In the genomic region with DNA sequence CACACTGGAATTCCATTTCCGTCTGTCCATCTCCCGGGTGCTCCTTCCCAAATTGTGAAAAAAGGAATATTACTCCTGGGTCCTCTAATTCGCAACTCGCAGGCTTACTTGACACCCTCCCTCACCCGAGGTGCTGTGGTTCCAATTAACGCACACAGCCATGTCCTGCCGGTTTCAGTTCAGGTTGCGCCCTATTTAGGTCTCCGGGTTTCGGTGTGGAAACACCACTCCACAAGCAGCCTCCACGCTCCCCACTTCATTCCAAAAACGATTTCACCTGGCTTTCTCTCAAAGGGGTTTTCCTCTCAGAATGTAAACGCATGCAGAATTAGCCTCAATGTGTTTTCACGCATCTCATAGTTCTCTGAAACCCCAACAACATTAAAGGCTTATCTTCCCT, we compare ENCODE assay signal across 25 cellular contexts. TPM values are rescaled to one million over a fixed set of nuclear protein-coding genes. Genes with fewer than 3 reads are reported as not detected.
DNase-seq lines count a peak whose midpoint lies in the region; ATAC-seq, FAIRE-seq and TF ChIP-seq lines count a peak whose summit lies in the region.
"Had no signal": no experiment of that assay in that cellular context is flagged by ENCODE, and none has a peak within 500 bp of the region (broad histone marks: within the 10 kb centered on the region; RNA-seq: fewer than 3 reads in every experiment).

No MANE protein-coding gene starts in this region.

- H2AFZ ChIP-seq in GM12878 (ENCODE audit: control insufficient read depth, low read depth, low read length) = no peak overlapping the region
- no peak overlapping the region for H2AFZ ChIP-seq in neural progenitor cell (replicated peaks)
- H2AFZ ChIP-seq in hepatocyte = no peak overlapping the region
- H2AFZ ChIP-seq: PC-9 had no signal

- H3K36me3 ChIP-seq in GM12878 (ENCODE audit: control insufficient read depth in 2 of 2, insufficient read depth in 2 of 2, low read length in 1 of 2) (peaks cover 22 to 25% of the 10 kb centered on the region in 2 experiments), neural progenitor cell (peaks cover 8% of the 10 kb centered on the region), hepatocyte (replicated peaks; ENCODE audit: insufficient read depth, low read depth) (peaks cover 4% of the 10 kb centered on the region)

- H3K9me2 ChIP-seq in hepatocyte (replicated peaks; ENCODE audit: insufficient read depth) = no peaks in the 10 kb centered on the region

- no peak for DNase-seq in CD14-positive monocyte (ENCODE audit: low spot score)
- no peak for DNase-seq in GM12878 (ENCODE audit: low read depth, low spot score)
- DNase-seq in neural progenitor cell (ENCODE audit: low spot score) = no peak
- no peak for DNase-seq in KBM-7
- DNase-seq in hepatocyte (ENCODE audit: low spot score) = no peak
- no peak for DNase-seq in T-helper 2 cell treated with Interferon-gamma antibody and Interleukin-4, amounts not matched to agents 5 μg/mL and 100 μg/mL, for 36 hours (ENCODE audit: low spot score)
- DNase-seq in caudate nucleus (lab: John Stamatoyannopoulos, UW) = no peak
- DNase-seq: CD4-positive, alpha-beta memory T cell; COR-L47; MG63; NCI-H2029; NCI-H446 treated with DMSO at 0.1 percent for 48 hours; NCI-H526; NCI-H82; NK-92 treated with Interleukin-12 subunit alpha and Interleukin-12 subunit beta, amount 100 ng/mL, for 24 hours; PC-9; SJCRH30 had no signal

- H3K4me3 ChIP-seq in GM12878 (no peak overlapping the region), neural progenitor cell (no peak overlapping the region), hepatocyte (no peak overlapping the region)
- H3K4me3 ChIP-seq: BLaER1 treated with 17β-estradiol and CSF1 and Interleukin-3, amounts not matched to agents 10 nM and 100 nM; K562; MG63; PC-9; SJCRH30 had no signal

- CTCF ChIA-PET in GM12878 (lab: Yijun Ruan, JAX) = interaction anchor here (1.5 kb wide), 1 partner anchor 50 kb away, joined by 3 read pairs; no protein-coding TSS in a partner anchor

- ATAC-seq in GM21360 (IDR thresholded peaks at IDR 0.05; ENCODE audit: unreplicated experiment) (peak; percentile 30), GM12878 (peak; percentile 56)
- ATAC-seq: HepG2, K562, Right ventricle myocardium inferior, SK-N-SH treated with all-trans-retinoic acid at 6 μM for 48 hours had no signal

- H3K27me3 ChIP-seq in GM12878 (replicated peaks in 1 of 2; ENCODE audit: control insufficient read depth in 2 of 2, insufficient read depth in 2 of 2, low read length in 1 of 2) (no peaks in the 10 kb centered on the region), neural progenitor cell (no peaks in the 10 kb centered on the region), hepatocyte (no peaks in the 10 kb centered on the region)
- H3K27me3 ChIP-seq: BLaER1 treated with 17β-estradiol and CSF1 and Interleukin-3, amounts not matched to agents 10 nM and 100 nM; MG63; SJCRH30 had no signal

- peaks cover 64 to 76% of the 10 kb centered on the region in 2 donors for H3K36me3 Mint-ChIP-seq in CD14-positive monocyte
- H3K36me3 Mint-ChIP-seq in neural progenitor cell = peaks cover 31% of the 10 kb centered on the region
- peaks cover 29% of the 10 kb centered on the region for H3K36me3 Mint-ChIP-seq in T-helper 2 cell treated with Interferon-gamma antibody and Interleukin-4, amounts not matched to agents 5 μg/mL and 100 μg/mL, for 36 hours (ENCODE audit: low read depth)

- no peak for TF ChIP-seq CTCF in CD14-positive monocyte (IDR thresholded peaks at IDR 0.05)
- TF ChIP-seq CTCF in GM12878 (IDR thresholded peaks at IDR 0.05 in 2 of 3, conservative IDR thresholded peaks at IDR 0.05 in 1 of 3; ENCODE audit: control insufficient read depth in 2 of 3, extremely low read depth in 1 of 3, insufficient read depth in 1 of 3, low read depth in 3 of 3, low read length in 3 of 3) = no peak
- no peak for TF ChIP-seq CTCF in neural progenitor cell (IDR thresholded peaks at IDR 0.05)
- TF ChIP-seq CTCF in hepatocyte (IDR thresholded peaks at IDR 0.05; ENCODE audit: poor library complexity) = no peak

- TF ChIP-seq EP300 in GM12878 (IDR thresholded peaks at IDR 0.05; ENCODE audit: borderline replicate concordance in 1 of 2, control insufficient read depth in 1 of 2, low read depth in 2 of 2, low read length in 2 of 2) = no peak

- H3K4me1 ChIP-seq in GM12878 (ENCODE audit: control insufficient read depth, insufficient read depth, low read length) (peaks cover 25% of the 10 kb centered on the region), neural progenitor cell (peaks cover 10% of the 10 kb centered on the region), hepatocyte (ENCODE audit: insufficient read depth) (no peaks in the 10 kb centered on the region)
- H3K4me1 ChIP-seq: SJCRH30 had no signal

- TF ChIP-seq POLR2A in GM12878 (IDR thresholded peaks at IDR 0.05; ENCODE audit: low read depth, low read length) = no peak

- H4K20me1 ChIP-seq in GM12878 (ENCODE audit: control insufficient read depth, insufficient read depth) (no peaks in the 10 kb centered on the region), neural progenitor cell (ENCODE audit: low read depth) (no peaks in the 10 kb centered on the region), hepatocyte (ENCODE audit: insufficient read depth, poor library complexity, severe bottlenecking) (no peaks in the 10 kb centered on the region)

- H3K9me3 ChIP-seq in GM12878 (replicated peaks; ENCODE audit: control insufficient read depth, insufficient read depth, low read length) = no peaks in the 10 kb centered on the region
- H3K9me3 ChIP-seq in neural progenitor cell (ENCODE audit: low read depth) = no peaks in the 10 kb centered on the region
- H3K9me3 ChIP-seq in hepatocyte (ENCODE audit: low read depth) = no peaks in the 10 kb centered on the region
- H3K9me3 ChIP-seq: BLaER1 treated with 17β-estradiol and CSF1 and Interleukin-3, amounts not matched to agents 10 nM and 100 nM; MG63; SJCRH30 had no signal

- H3K27ac ChIP-seq in GM12878 (ENCODE audit: control insufficient read depth, insufficient read depth) = peak overlapping the region; percentile 42; the same call in 1 of the 2 replicates
- no peak overlapping the region for H3K27ac ChIP-seq in neural progenitor cell
- no peak overlapping the region for H3K27ac ChIP-seq in hepatocyte
- H3K27ac ChIP-seq in caudate nucleus (ENCODE audit: low read depth, low read length) = no peak overlapping the region
- H3K27ac ChIP-seq: BLaER1 treated with 17β-estradiol and CSF1 and Interleukin-3, amounts not matched to agents 10 nM and 100 nM; PC-9; SJCRH30 had no signal

- H3K27me3 Mint-ChIP-seq in CD14-positive monocyte (ENCODE audit: low read depth in 3 of 3) (peaks cover 0 to 2% (median 0%) of the 10 kb centered on the region in 3 donors), neural progenitor cell (ENCODE audit: insufficient read depth, low read depth) (peaks cover 2% of the 10 kb centered on the region)
- no peaks in the 10 kb centered on the region for H3K27me3 Mint-ChIP-seq in T-helper 2 cell treated with Interferon-gamma antibody and Interleukin-4, amounts not matched to agents 5 μg/mL and 100 μg/mL, for 36 hours (ENCODE audit: low read depth)
- H3K27me3 Mint-ChIP-seq: CD4-positive, alpha-beta memory T cell had no signal

- intact Hi-C loops in CD14-positive monocyte (cut with micrococcal nuclease) = no loop called here
- intact Hi-C loops in GM12878 (cut with micrococcal nuclease; ENCODE audit: unreplicated experiment) = no loop called here

- in situ Hi-C loops in GM12878 (cut with MboI) = no loop called here
- in situ Hi-C loops in KBM-7 (cut with MboI; ENCODE audit: low pct_unique_long_range_greater_than_20kb, low sequenced_read_pairs) = no loop called here

- no peak overlapping the region for H3K9ac ChIP-seq in GM12878 (ENCODE audit: control insufficient read depth, insufficient read depth, low read length)
- H3K9ac ChIP-seq in neural progenitor cell = no peak overlapping the region
- H3K9ac ChIP-seq: BLaER1 treated with 17β-estradiol and CSF1 and Interleukin-3, amounts not matched to agents 10 nM and 100 nM had no signal

- peak overlapping the region in 4 of 7 donors; percentile 65 to 88 (median 70) for H3K27ac Mint-ChIP-seq in CD14-positive monocyte
- H3K27ac Mint-ChIP-seq in neural progenitor cell = peak overlapping the region; percentile 19
- no peak overlapping the region for H3K27ac Mint-ChIP-seq in T-helper 2 cell treated with Interferon-gamma antibody and Interleukin-4, amounts not matched to agents 5 μg/mL and 100 μg/mL, for 36 hours

- POLR2A ChIA-PET in GM12878 (lab: Charles Lee) = no interaction called here

- WGBS in GM12878 (ENCODE audit: insufficient coverage, insufficient replicate concordance, low lambda C conversion rate, missing lambda C conversion rate) = 90% methylated on average over 14 of the region's 14 CpGs
- WGBS in hepatocyte (ENCODE audit: low lambda C conversion rate, missing lambda C conversion rate) = 94% methylated on average over 14 of the region's 14 CpGs

- H3K4me2 ChIP-seq in GM12878 (ENCODE audit: control insufficient read depth, insufficient read depth) (peak overlapping the region; percentile 44; the same call in 1 of the 2 replicates), neural progenitor cell (no peak overlapping the region), hepatocyte (no peak overlapping the region)
- H3K4me2 ChIP-seq: PC-9 had no signal

- H3K79me2 ChIP-seq in GM12878 (ENCODE audit: control insufficient read depth, insufficient read depth, low read length) (peaks cover 2% of the 10 kb centered on the region), neural progenitor cell (ENCODE audit: low read depth) (no peaks in the 10 kb centered on the region), hepatocyte (no peaks in the 10 kb centered on the region)

- no peak for FAIRE-seq in GM12878 (lab: Jason Lieb, UNC)
- FAIRE-seq: A204.1, G401.6, HepG2, K562 had no signal

- H3K9me3 Mint-ChIP-seq in CD14-positive monocyte (peaks cover 0 to under 1% (median 0%) of the 10 kb centered on the region in 7 donors), neural progenitor cell (peaks cover 6% of the 10 kb centered on the region)
- H3K9me3 Mint-ChIP-seq in T-helper 2 cell treated with Interferon-gamma antibody and Interleukin-4, amounts not matched to agents 5 μg/mL and 100 μg/mL, for 36 hours = peaks cover 10% of the 10 kb centered on the region
- H3K9me3 Mint-ChIP-seq: CD4-positive, alpha-beta memory T cell had no signal

- H3K4me3 Mint-ChIP-seq in CD14-positive monocyte (no peak overlapping the region), neural progenitor cell (no peak overlapping the region)
- no peak overlapping the region for H3K4me3 Mint-ChIP-seq in T-helper 2 cell treated with Interferon-gamma antibody and Interleukin-4, amounts not matched to agents 5 μg/mL and 100 μg/mL, for 36 hours

- SMC1A ChIA-PET in GM12878 (lab: Charles Lee; ENCODE audit: uncharacterized antibody, unreplicated experiment) = no interaction called here

- TF ChIP-seq RAD21 in GM12878 (IDR thresholded peaks at IDR 0.05; ENCODE audit: insufficient read depth, low read depth, low read length) = no peak

- H3K4me1 Mint-ChIP-seq in CD14-positive monocyte (peaks cover 35% of the 10 kb centered on the region), neural progenitor cell (peaks cover 10% of the 10 kb centered on the region)
- peaks cover 10% of the 10 kb centered on the region for H3K4me1 Mint-ChIP-seq in T-helper 2 cell treated with Interferon-gamma antibody and Interleukin-4, amounts not matched to agents 5 μg/mL and 100 μg/mL, for 36 hours (ENCODE audit: low read depth)

- BruUV-seq in GM12878 (replicated peaks; lab: Mats Ljungman, UMichigan) = no TSS peak

- RAD21 ChIA-PET in GM12878 (lab: Charles Lee; ENCODE audit: unreplicated experiment) = interaction anchor here (1.2 kb wide), 1 partner anchor 23 kb away, joined by 4 read pairs; no protein-coding TSS in a partner anchor

- H3F3A ChIP-seq in neural progenitor cell (ENCODE audit: low read depth) = peaks cover 10% of the 10 kb centered on the region

RNA-seq across cellular contexts. Expression of a gene that starts 37.9 kb away (rescaled TPM):
- polyA plus RNA-seq in CD14-positive monocyte (1 to 10 TPM; 7.4 to 8.5 TPM), GM12878 (2011; rRNA removed) (29.3 and 36.2 TPM in 2 replicates), GM12878 (2014; fragmentation: Illumina TruSeq; extraction: Trizol) (12.8 and 18.2 TPM in 2 replicates), GM12878 (2014; fragmentation: Nextera tagmentation; extraction: Ambion mirVana) (1 to 10 TPM; 1.5 to 5.0 TPM), GM12878 (2014; rRNA removed) (29.3 and 30.3 TPM in 2 replicates), GM12878 (2016; fragmentation: Nextera tagmentation; extraction: Ambion mirVana) (10 to 100 TPM; 32.4 to 33.5 TPM), hepatocyte (34.5 and 37.6 TPM in 2 replicates)
- 25.4 and 28.9 TPM in 2 replicates for total RNA-seq in GM12878 (2013; cell fraction: nucleolus; rRNA removed)
- total RNA-seq in GM12878 (2014; rRNA removed) (16.9 and 18.2 TPM in 2 replicates), GM12878 (2014; rRNA removed; fragmentation: Illumina TruSeq; extraction: Trizol) (16.1 and 16.6 TPM in 2 replicates), GM12878 (2021) (30.0 and 30.2 TPM in 2 replicates), neural progenitor cell (ENCODE audit: low replicate concordance) (17.7 and 23.7 TPM in 2 replicates), hepatocyte (29.9 and 30.9 TPM in 2 replicates)
- polyA plus RNA-seq in GM12878 (2011; ENCODE audit: low read depth) = 19.1 TPM
- polyA plus RNA-seq in GM12878 (2011; cell fraction: cytosol; rRNA removed) = 45.5 and 48.5 TPM in 2 replicates
- polyA plus RNA-seq in GM12878 (2011; cell fraction: nucleus; rRNA removed) = 114 and 132 TPM in 2 replicates
- polyA plus RNA-seq in GM12878 (2012) = 28.7 and 29.0 TPM in 2 replicates
- 23.6 and 25.9 TPM in 2 replicates for polyA minus RNA-seq in GM12878 (2011; rRNA and poly(A)+ RNA removed)
- 7.1 and 8.9 TPM in 2 replicates for polyA minus RNA-seq in GM12878 (2011; cell fraction: cytosol; rRNA and poly(A)+ RNA removed)
- 14.1 and 18.4 TPM in 2 replicates for polyA minus RNA-seq in GM12878 (2011; cell fraction: nucleus; rRNA and poly(A)+ RNA removed)

RNA-seq across cellular contexts. Expression of a gene that starts 52.6 kb away (rescaled TPM):
- polyA plus RNA-seq in CD14-positive monocyte = 100 to 1,000 TPM; 130 to 227 TPM
- total RNA-seq in GM12878 (2013; cell fraction: nucleolus; rRNA removed) = 150 and 160 TPM in 2 replicates
- 85.6 and 88.3 TPM in 2 replicates for total RNA-seq in GM12878 (2014; rRNA removed)
- total RNA-seq in GM12878 (2014; rRNA removed; fragmentation: Illumina TruSeq; extraction: Trizol) = 42.4 and 51.1 TPM in 2 replicates
- 69.2 and 76.9 TPM in 2 replicates for total RNA-seq in GM12878 (2021)
- 54.1 TPM for polyA plus RNA-seq in GM12878 (2011; ENCODE audit: low read depth)
- 68.5 and 71.9 TPM in 2 replicates for polyA plus RNA-seq in GM12878 (2011; rRNA removed)
- polyA plus RNA-seq in GM12878 (2011; cell fraction: cytosol; rRNA removed) = 45.3 and 78.9 TPM in 2 replicates
- polyA plus RNA-seq in GM12878 (2011; cell fraction: nucleus; rRNA removed) = 258 and 286 TPM in 2 replicates
- polyA plus RNA-seq in GM12878 (2012) = 59.4 and 61.5 TPM in 2 replicates
- 27.5 and 38.6 TPM in 2 replicates for polyA plus RNA-seq in GM12878 (2014; fragmentation: Illumina TruSeq; extraction: Trizol)
- 1 to 10 TPM; 4.2 to 9.4 TPM for polyA plus RNA-seq in GM12878 (2014; fragmentation: Nextera tagmentation; extraction: Ambion mirVana)
- polyA plus RNA-seq in GM12878 (2014; rRNA removed) = 95.1 and 113 TPM in 2 replicates
- 100 to 1,000 TPM in 1 of 2 experiments, 10 to 100 TPM in 1; 54.6 to 101 TPM for polyA plus RNA-seq in GM12878 (2016; fragmentation: Nextera tagmentation; extraction: Ambion mirVana)
- 38.4 and 48.9 TPM in 2 replicates for polyA minus RNA-seq in GM12878 (2011; rRNA and poly(A)+ RNA removed)
- 17.2 and 23.9 TPM in 2 replicates for polyA minus RNA-seq in GM12878 (2011; cell fraction: cytosol; rRNA and poly(A)+ RNA removed)
- polyA minus RNA-seq in GM12878 (2011; cell fraction: nucleus; rRNA and poly(A)+ RNA removed) = 47.6 and 80.1 TPM in 2 replicates
- total RNA-seq in neural progenitor cell (ENCODE audit: low replicate concordance) = 50.0 and 61.4 TPM in 2 replicates
- total RNA-seq in hepatocyte = 70.9 and 72.9 TPM in 2 replicates
- 105 and 127 TPM in 2 replicates for polyA plus RNA-seq in hepatocyte
